8 cellular contexts compared by ENCODE assay signal in genomic region chr3:194306109-194306686, GRCh38.
DNase-seq lines count a peak whose midpoint lies in the region; ATAC-seq and FAIRE-seq lines count a peak whose summit lies in the region.

No MANE protein-coding gene starts in this region.

- H3K36me3 Mint-ChIP-seq in activated naive CD4-positive, alpha-beta T cell treated with anti-CD3 and anti-CD28 coated beads, Interleukin-2, amount 10 ng/mL, durations not matched to agents 7 days and 5 days = peaks cover 17% of the 10 kb centered on the region

- H3K4me1 Mint-ChIP-seq in activated naive CD4-positive, alpha-beta T cell treated with anti-CD3 and anti-CD28 coated beads, Interleukin-2, amount 10 ng/mL, durations not matched to agents 7 days and 5 days = peaks cover 65% of the 10 kb centered on the region

- FAIRE-seq in urothelium cell line (lab: Jason Lieb, UNC) = no peak

- CTCF ChIA-PET in activated naive CD4-positive, alpha-beta T cell treated with anti-CD3 and anti-CD28 coated beads, Interleukin-2, amount 10 ng/mL, durations not matched to agents 7 days and 5 days (lab: Charles Lee) = interaction anchor here (1.6 kb wide), 1 partner anchor 168 kb away, joined by 3 read pairs; no protein-coding TSS in a partner anchor

- no peaks in the 10 kb centered on the region for H3K27me3 Mint-ChIP-seq in activated naive CD4-positive, alpha-beta T cell treated with anti-CD3 and anti-CD28 coated beads, Interleukin-2, amount 10 ng/mL, durations not matched to agents 7 days and 5 days

- peak; percentile 91 to 96 for DNase-seq in NCI-H2081 (lab: John Stamatoyannopoulos, UW)
- peak; percentile 87 for DNase-seq in activated naive CD4-positive, alpha-beta T cell treated with anti-CD3 and anti-CD28 coated beads, Interleukin-2, amount 10 ng/mL, durations not matched to agents 7 days and 5 days
- peak; percentile 60 for DNase-seq in stimulated activated naive CD8-positive, alpha-beta T cell treated with anti-CD3 and anti-CD28 coated beads, Interleukin-15, Interleukin-2, amounts not matched to agents 100 U/mL and 50 U/mL, for 24 hours
- no peak for DNase-seq in urothelium cell line (ENCODE audit: low spot score)
- no peak for DNase-seq in NK-92 treated with Interleukin-12 subunit alpha and Interleukin-12 subunit beta, amount 100 ng/mL, for 24 hours (lab: John Stamatoyannopoulos, UW)
- DNase-seq in NK-92 (lab: John Stamatoyannopoulos, UW; ENCODE audit: unreplicated experiment) = no peak

- H3K27ac Mint-ChIP-seq in activated naive CD4-positive, alpha-beta T cell treated with anti-CD3 and anti-CD28 coated beads, Interleukin-2, amount 10 ng/mL, durations not matched to agents 7 days and 5 days = peak overlapping the region; percentile 96

- peak overlapping the region; percentile 56 for H3K4me3 Mint-ChIP-seq in activated naive CD4-positive, alpha-beta T cell treated with anti-CD3 and anti-CD28 coated beads, Interleukin-2, amount 10 ng/mL, durations not matched to agents 7 days and 5 days

- H3K9me3 Mint-ChIP-seq in activated naive CD4-positive, alpha-beta T cell treated with anti-CD3 and anti-CD28 coated beads, Interleukin-2, amount 10 ng/mL, durations not matched to agents 7 days and 5 days = peaks cover 7% of the 10 kb centered on the region

- ATAC-seq in GM18517 (IDR thresholded peaks at IDR 0.05; ENCODE audit: unreplicated experiment) = peak; percentile 36
- ATAC-seq in HG02623 (IDR thresholded peaks at IDR 0.05; ENCODE audit: unreplicated experiment) = peak; percentile 47
- ATAC-seq in stimulated activated naive CD8-positive, alpha-beta T cell treated with anti-CD3 and anti-CD28 coated beads, Interleukin-15, Interleukin-2, amounts not matched to agents 100 U/mL and 50 U/mL, for 24 hours = peak; percentile 65

Comparison
In these comparisons a context has a peak if more than half of its experiments do, and no peak if none do; other contexts are left out.
1. DNase-seq: peak in NCI-H2081 (2 of 2), activated naive CD4-positive, alpha-beta T cell treated with anti-CD3 and anti-CD28 coated beads, Interleukin-2, amount 10 ng/mL, durations not matched to agents 7 days and 5 days (single experiment) and stimulated activated naive CD8-positive, alpha-beta T cell treated with anti-CD3 and anti-CD28 coated beads, Interleukin-15, Interleukin-2, amounts not matched to agents 100 U/mL and 50 U/mL, for 24 hours (single experiment); none in urothelium cell line (single experiment), NK-92 treated with Interleukin-12 subunit alpha and Interleukin-12 subunit beta, amount 100 ng/mL, for 24 hours (single experiment) and NK-92 (single experiment).
2. Peak in every context shown above with its lines, with median percentiles within 50 percentile points of each other: ATAC-seq.